In genomic region chr11:130451261-130452019, GRCh38 we compare ENCODE assay signal across 16 cellular contexts. TPM values are rescaled to one million over a fixed set of nuclear protein-coding genes. Genes with fewer than 3 reads are reported as not detected.
DNase-seq lines count a peak whose midpoint lies in the region; ATAC-seq, FAIRE-seq and TF ChIP-seq lines count a peak whose summit lies in the region.
"Had no signal": no experiment of that assay in that cellular context is flagged by ENCODE, and none has a peak within 500 bp of the region (broad histone marks: within the 10 kb centered on the region; RNA-seq: fewer than 3 reads in every experiment).

No MANE protein-coding gene starts in this region.

- TF ChIP-seq POLR2A in H1 (IDR thresholded peaks at IDR 0.05; ENCODE audit: control extremely low read depth in 1 of 2, low read depth in 2 of 2, low read length in 2 of 2) = no peak

- H3K36me3 ChIP-seq in H1 (ENCODE audit: control insufficient read depth in 2 of 4, insufficient read depth in 4 of 4, low read length in 3 of 4) (no peaks in the 10 kb centered on the region), small intestine (ENCODE audit: control insufficient read depth in 2 of 2, insufficient read depth in 2 of 2, low read length in 2 of 2) (no peaks in the 10 kb centered on the region)

- H3K4ac ChIP-seq in H1 (replicated peaks; ENCODE audit: insufficient read length, low read depth, low read length) = no peak overlapping the region

- TF ChIP-seq RAD21 in H1 (IDR thresholded peaks at IDR 0.05 in 1 of 2, conservative IDR thresholded peaks at IDR 0.05 in 1 of 2; ENCODE audit: low read depth in 2 of 2, low read length in 2 of 2) = no peak

- no peaks in the 10 kb centered on the region; the same call in 1 of the 2 replicates for H3K79me1 ChIP-seq in H1 (ENCODE audit: low read depth, low read length)

- H3K23me2 ChIP-seq in H1 (ENCODE audit: low read depth, low read length) = peaks cover 16% of the 10 kb centered on the region

- intact Hi-C loops in left colon (cut with DNase I, micrococcal nuclease) = no loop called here

- H2BK12ac ChIP-seq in H1 (ENCODE audit: low read depth, low read length) = no peak overlapping the region

- peaks cover 9 to 59% (median 44%) of the 10 kb centered on the region in 4 experiments for H3K27me3 ChIP-seq in H1 (replicated peaks in 1 of 4; ENCODE audit: control insufficient read depth in 3 of 4, extremely low read depth in 1 of 4, insufficient read depth in 3 of 4, low read length in 3 of 4)
- H3K27me3 ChIP-seq in small intestine (ENCODE audit: control insufficient read depth in 2 of 2, insufficient read depth in 2 of 2, low read length in 2 of 2) = no peaks in the 10 kb centered on the region

- H3K4me2 ChIP-seq in H1 (ENCODE audit: insufficient read depth in 1 of 2, low read depth in 2 of 2, low read length in 2 of 2) = no peak overlapping the region

- no peak overlapping the region for H4K91ac ChIP-seq in H1 (replicated peaks; ENCODE audit: insufficient read length, low read length)

- WGBS in H1 (ENCODE audit: extremely low coverage in 1 of 2, insufficient coverage in 1 of 2, insufficient read length in 1 of 2, insufficient replicate concordance in 2 of 2, low coverage in 1 of 2, low lambda C conversion rate in 2 of 2, missing lambda C conversion rate in 1 of 2), 2 experiments = 92% methylated on average over 6 of the region's 6 CpGs; no CpG with 5 or more reads in 1 of the 2 experiments
- 68 to 71% (median 71%) methylated on average over 6 of the region's 6 CpGs for WGBS in small intestine, 3 donors

- peaks cover 3 to 4% of the 10 kb centered on the region in 2 experiments for H4K20me1 ChIP-seq in H1 (replicated peaks in 1 of 2; ENCODE audit: control insufficient read depth in 1 of 2, insufficient read depth in 2 of 2, low read length in 2 of 2)

- in situ Hi-C loops in GM13976 (cut with MboI; ENCODE audit: low sequenced_read_pairs, unreplicated experiment) = no loop called here

- no peak overlapping the region for H2BK5ac ChIP-seq in H1 (ENCODE audit: low read depth, low read length)

- H3K9ac ChIP-seq in H1 (replicated peaks in 1 of 4; ENCODE audit: extremely low read depth in 1 of 4, low read depth in 3 of 4, low read length in 3 of 4) = no peak overlapping the region

- no peak overlapping the region for H3K27ac ChIP-seq in H1 (ENCODE audit: low read depth, low read length)
- no peak overlapping the region for H3K27ac ChIP-seq in small intestine (ENCODE audit: low read depth in 1 of 2, low read length in 1 of 2)
- H3K27ac ChIP-seq: HL-60 had no signal

- TF ChIP-seq CTCF in H1 (IDR thresholded peaks at IDR 0.05; ENCODE audit: control extremely low read depth in 1 of 3, insufficient read depth in 1 of 3, low read depth in 1 of 3, low read length in 3 of 3) (no peak), GM13976 (IDR thresholded peaks at IDR 0.05; ENCODE audit: borderline replicate concordance, control extremely low read depth, extremely low read depth, insufficient read depth, missing control alignments) (no peak)

- H4K5ac ChIP-seq in H1 (ENCODE audit: insufficient read length, low read depth, low read length) = no peak overlapping the region

- no peaks in the 10 kb centered on the region for H3K79me2 ChIP-seq in H1 (ENCODE audit: control insufficient read depth in 1 of 2, insufficient read depth in 2 of 2, low read length in 2 of 2)

- H3K56ac ChIP-seq in H1 (replicated peaks; ENCODE audit: insufficient read length, low read depth, low read length) = no peak overlapping the region

- no peak for TF ChIP-seq EP300 in H1 (IDR thresholded peaks at IDR 0.05; ENCODE audit: borderline replicate concordance in 1 of 2, low read depth in 2 of 2, low read length in 2 of 2)

- H2BK20ac ChIP-seq in H1 (ENCODE audit: low read length) = no peak overlapping the region

- H3K4me3 ChIP-seq in H1 (ENCODE audit: extremely low read depth in 1 of 4, insufficient read depth in 2 of 4, low read depth in 3 of 4, low read length in 4 of 4) (no peak overlapping the region), small intestine (ENCODE audit: low read depth in 1 of 2, low read length in 2 of 2) (no peak overlapping the region)

- no peak for FAIRE-seq in H1 (lab: Jason Lieb, UNC)
- no peak for FAIRE-seq in small intestine (lab: Jason Lieb, UNC)

- DNase-seq in LHCN-M2 (ENCODE audit: low read depth) (peak; percentile 58), H1 (ENCODE audit: low read depth in 1 of 2, low spot score in 2 of 2) (no peak), left colon (peak; percentile 35 to 56), small intestine (peak; percentile 41), CD1c-positive myeloid dendritic cell (ENCODE audit: extremely low spot score) (no peak), GM13976 (ENCODE audit: low spot score) (no peak)
- DNase-seq: activated B cell treated with CpG ODN at 0.5 μM for 24 hours; CD8-positive, alpha-beta T cell; cortex of kidney; NCI-H1048; NCI-H510A treated with DMSO at 0.1 percent for 48 hours; stimulated activated CD4-positive, alpha-beta T cell treated with anti-CD3 and anti-CD28 coated beads, Interleukin-4, amount 100 ng/mL, for 4 hours had no signal

- H4K8ac ChIP-seq in H1 (ENCODE audit: extremely low read depth, insufficient read depth, low read length) = no peak overlapping the region

- CTCF ChIA-PET in H1 (lab: Charles Lee; ENCODE audit: partially characterized antibody) = interaction anchor here (0.5 to 9.0 kb wide), 33 partner anchors 7 to 409 kb away, joined by 3 to 83 read pairs (median 4); no protein-coding TSS in a partner anchor

- H2BK15ac ChIP-seq in H1 (ENCODE audit: low read length) = no peak overlapping the region

- no peak overlapping the region for H2AFZ ChIP-seq in H1 (ENCODE audit: low read length)

- no peak overlapping the region for H3K14ac ChIP-seq in H1 (ENCODE audit: insufficient read length)

- peaks cover 0 to 9% (median 6%) of the 10 kb centered on the region in 4 experiments; a peak in 6 of 7 replicates for H3K4me1 ChIP-seq in H1 (replicated peaks in 1 of 4; ENCODE audit: control insufficient read depth in 3 of 4, insufficient read depth in 4 of 4, low read length in 3 of 4)
- peaks cover 0 to 2% of the 10 kb centered on the region in 2 donors for H3K4me1 ChIP-seq in small intestine (ENCODE audit: control insufficient read depth in 2 of 2, insufficient read depth in 1 of 2, low read depth in 1 of 2, low read length in 1 of 2)

- H2AK5ac ChIP-seq in H1 (ENCODE audit: low read depth, low read length) = no peak overlapping the region

- H3K23ac ChIP-seq in H1 (ENCODE audit: insufficient read length) = no peak overlapping the region

- ATAC-seq in left colon = peak; percentile 43
- no peak for ATAC-seq in HG03175 (IDR thresholded peaks at IDR 0.05; ENCODE audit: unreplicated experiment)
- ATAC-seq in HG02981 (IDR thresholded peaks at IDR 0.05; ENCODE audit: unreplicated experiment) = no peak
- ATAC-seq: CD8-positive, alpha-beta T cell had no signal

- H3K18ac ChIP-seq in H1 (ENCODE audit: extremely low read depth, low read length) = no peak overlapping the region

- H3K9me3 ChIP-seq in H1 (ENCODE audit: insufficient read depth in 2 of 2, low read depth in 1 of 2, low read length in 1 of 2) = no peaks in the 10 kb centered on the region
- no peaks in the 10 kb centered on the region for H3K9me3 ChIP-seq in small intestine (ENCODE audit: control insufficient read depth, low read depth)

- H2BK120ac ChIP-seq in H1 (replicated peaks; ENCODE audit: low read depth, low read length) = no peak overlapping the region

- POLR2A ChIA-PET in H1 (lab: Charles Lee; ENCODE audit: partially characterized antibody) = no interaction called here

TF ChIP-seq in H1, 55 proteins besides CTCF, POLR2A, EP300 and RAD21:
- TF ChIP-seq POLR2AphosphoS5 (IDR thresholded peaks at IDR 0.05; ENCODE audit: low read depth, low read length) = peak; percentile 79
- no peak for TF ChIP-seq E2F6 (IDR thresholded peaks at IDR 0.05)
- no peak for TF ChIP-seq KDM4A (IDR thresholded peaks at IDR 0.05; ENCODE audit: low read depth, low read length, severe bottlenecking)
- TF ChIP-seq NANOG (IDR thresholded peaks at IDR 0.05; ENCODE audit: insufficient read depth, low read depth, low read length, poor library complexity, severe bottlenecking) = peak; percentile 37
- no peak for TF ChIP-seq BRCA1 (IDR thresholded peaks at IDR 0.05; ENCODE audit: low read depth, low read length)
- no peak for TF ChIP-seq RFX5 (IDR thresholded peaks at IDR 0.05; ENCODE audit: borderline replicate concordance, low read depth, low read length)
TF ChIP-seq in H1: peak in this region for 2.

RNA-seq across cellular contexts. Expression of gene ADAMTS15, which starts 3.0 kb away (rescaled TPM):
- 0.58 and 0.92 TPM in 2 replicates for total RNA-seq in LHCN-M2 (2014; rRNA removed)
- 0.10 TPM for polyA plus RNA-seq in LHCN-M2 (2012)
- 4.7 and 4.9 TPM in 2 replicates for total RNA-seq in H1 (2021; fragmentation: NEBNext Ultra II Directional; extraction: Animal tissue kit (Norgen Biotek cat#: 25700))
- 1.7 and 2.3 TPM in 2 replicates for polyA plus RNA-seq in H1 (2011; rRNA removed)
- 1.4 TPM for polyA plus RNA-seq in H1 (2011; cell fraction: cytosol; rRNA removed)
- 3.5 TPM for polyA plus RNA-seq in H1 (2011; cell fraction: nucleus; rRNA removed)
- 1.7 to 2.6 TPM (median 2.4 TPM) in 4 replicates for polyA plus RNA-seq in H1 (2012, experiment 1 of 2)
- 2.0 TPM for polyA plus RNA-seq in H1 (2012, experiment 2 of 2)
- 5.1 TPM for polyA plus RNA-seq in H1 (2013, experiment 1 of 2)
- 4.3 TPM for polyA plus RNA-seq in H1 (2013, experiment 2 of 2)
- 3.4 and 3.8 TPM in 2 replicates for polyA minus RNA-seq in H1 (2011; rRNA and poly(A)+ RNA removed)
- polyA minus RNA-seq in H1 (2011; cell fraction: cytosol; rRNA and poly(A)+ RNA removed) = 2.5 TPM
- 2.1 TPM for polyA minus RNA-seq in H1 (2011; cell fraction: nucleus; rRNA and poly(A)+ RNA removed)
- 1 to 10 TPM; 3.6 to 4.4 TPM for total RNA-seq in left colon
- polyA plus RNA-seq in small intestine = 1 to 10 TPM in 1 of 3 donors, under 1 TPM in 1, not detected in 1; 0.27 to 7.2 TPM
- total RNA-seq: activated B cell treated with CpG ODN at 0.5 μM for 24 hours; CD8-positive, alpha-beta T cell; SK-MEL-5 had no signal

RNA-seq across cellular contexts. Expression of gene ADAMTS8, which starts 23.0 kb away (rescaled TPM):
- not detected in 2 replicates for total RNA-seq in LHCN-M2 (2014; rRNA removed)
- polyA plus RNA-seq in LHCN-M2 (2012) = not detected
- 15.5 and 16.6 TPM in 2 replicates for total RNA-seq in H1 (2021; fragmentation: NEBNext Ultra II Directional; extraction: Animal tissue kit (Norgen Biotek cat#: 25700))
- polyA plus RNA-seq in H1 (2011; rRNA removed) = 9.3 and 11.1 TPM in 2 replicates
- 10.5 TPM for polyA plus RNA-seq in H1 (2011; cell fraction: cytosol; rRNA removed)
- 13.6 TPM for polyA plus RNA-seq in H1 (2011; cell fraction: nucleus; rRNA removed)
- polyA plus RNA-seq in H1 (2012, experiment 1 of 2) = 11.6 to 13.7 TPM (median 13.3 TPM) in 4 replicates
- polyA plus RNA-seq in H1 (2012, experiment 2 of 2) = 15.3 TPM
- 14.9 TPM for polyA plus RNA-seq in H1 (2013, experiment 1 of 2)
- 14.2 TPM for polyA plus RNA-seq in H1 (2013, experiment 2 of 2)
- 8.3 and 9.9 TPM in 2 replicates for polyA minus RNA-seq in H1 (2011; rRNA and poly(A)+ RNA removed)
- polyA minus RNA-seq in H1 (2011; cell fraction: cytosol; rRNA and poly(A)+ RNA removed) = 10.7 TPM
- 5.7 TPM for polyA minus RNA-seq in H1 (2011; cell fraction: nucleus; rRNA and poly(A)+ RNA removed)
- total RNA-seq in left colon = 1 to 10 TPM in 1 of 2 donors, under 1 TPM in 1; 0.40 to 3.4 TPM
- polyA plus RNA-seq in small intestine = 1 to 10 TPM in 1 of 3 donors, not detected in 2; 1.9 TPM
- total RNA-seq: activated B cell treated with CpG ODN at 0.5 μM for 24 hours; CD8-positive, alpha-beta T cell had no signal

Comparison
In these comparisons a context has a peak if more than half of its experiments do, and no peak if none do; other contexts are left out.
1. DNase-seq: peak in LHCN-M2 (single experiment), left colon (2 of 2) and small intestine (single experiment); none in H1 (0 of 2), CD1c-positive myeloid dendritic cell (single experiment) and GM13976 (single experiment).